20 cellular contexts compared by ENCODE assay signal in genomic region chr3:146047485-146047884, GRCh38.
DNase-seq lines count a peak whose midpoint lies in the region; ATAC-seq, FAIRE-seq and TF ChIP-seq lines count a peak whose summit lies in the region.
"Had no signal": no experiment of that assay in that cellular context is flagged by ENCODE, and none has a peak within 500 bp of the region (broad histone marks: within the 10 kb centered on the region; RNA-seq: fewer than 3 reads in every experiment).

No MANE protein-coding gene starts in this region.

- H2BK15ac ChIP-seq in IMR-90 (ENCODE audit: low read depth, low read length): no peak overlapping the region

- POLR2A ChIA-PET in HepG2 (lab: Yijun Ruan, JAX): no interaction called here
- POLR2A ChIA-PET in IMR-90 (lab: Charles Lee; ENCODE audit: unreplicated experiment): no interaction called here

- no peak overlapping the region for H3K9ac ChIP-seq in HepG2 (ENCODE audit: insufficient read depth, low read depth, low read length)
- no peak overlapping the region for H3K9ac ChIP-seq in IMR-90 (ENCODE audit: low read depth, low read length)
- H3K9ac ChIP-seq: BLaER1 had no signal

- no peaks in the 10 kb centered on the region for H3K79me1 ChIP-seq in IMR-90 (ENCODE audit: low read depth in 1 of 2, low read length in 2 of 2)

- 43% methylated on average over 1 of the region's 1 CpG for WGBS in HepG2 (ENCODE audit: low lambda C conversion rate)
- 81% methylated on average over 1 of the region's 1 CpG for WGBS in right lobe of liver (ENCODE audit: insufficient coverage, low coverage, low lambda C conversion rate, missing lambda C conversion rate)
- no CpG with 5 or more reads among the region's 1 CpG for WGBS in IMR-90 (ENCODE audit: extremely low coverage in 2 of 2, insufficient read length in 1 of 2), 2 experiments

- CTCF ChIA-PET in HepG2 (lab: Yijun Ruan, JAX; ENCODE audit: low intra/inter-chr PET ratio, low total read pairs): no interaction called here
- CTCF ChIA-PET in IMR-90 (lab: Yijun Ruan, JAX): no interaction called here

- TF ChIP-seq POLR2A in HepG2 (IDR thresholded peaks at IDR 0.05; ENCODE audit: insufficient read depth in 1 of 2, low read depth in 2 of 2, low read length in 2 of 2) (no peak), right lobe of liver (IDR thresholded peaks at IDR 0.05) (no peak), IMR-90 (IDR thresholded peaks at IDR 0.05; ENCODE audit: low read depth, low read length) (no peak)

- H3K27me3 ChIP-seq in HepG2 (ENCODE audit: control insufficient read depth in 1 of 2, insufficient read depth in 2 of 2, low read length in 2 of 2): no peaks in the 10 kb centered on the region
- no peaks in the 10 kb centered on the region for H3K27me3 ChIP-seq in right lobe of liver
- no peaks in the 10 kb centered on the region for H3K27me3 ChIP-seq in IMR-90 (ENCODE audit: control insufficient read depth, insufficient read depth, low read length)
- H3K27me3 ChIP-seq: BE2C, BLaER1 had no signal

- H3K56ac ChIP-seq in IMR-90 (ENCODE audit: extremely low read depth, insufficient read depth, low read length): no peak overlapping the region

- FAIRE-seq in HepG2 (lab: Jason Lieb, UNC): no peak
- FAIRE-seq: D721Med, G401.6, GM12891, GM19239 had no signal

- no peak overlapping the region for H4K5ac ChIP-seq in IMR-90 (ENCODE audit: low read depth, low read length)

- no peaks in the 10 kb centered on the region for H3K9me1 ChIP-seq in IMR-90 (ENCODE audit: insufficient read depth, low read length)

- no peak overlapping the region for H3K18ac ChIP-seq in IMR-90 (ENCODE audit: low read depth, low read length)

- H3K4me3 ChIP-seq in HepG2 (replicated peaks in 1 of 3; ENCODE audit: insufficient read depth in 1 of 3, low read depth in 2 of 3, low read length in 3 of 3): no peak overlapping the region
- H3K4me3 ChIP-seq in right lobe of liver: no peak overlapping the region
- no peak overlapping the region for H3K4me3 ChIP-seq in IMR-90 (ENCODE audit: insufficient read depth, low read depth, low read length)
- H3K4me3 ChIP-seq: BLaER1 had no signal

- H2AK9ac ChIP-seq in IMR-90 (replicated peaks; ENCODE audit: low read depth, low read length, poor library complexity): no peak overlapping the region

- in situ Hi-C loops in HepG2 (cut with HindIII; ENCODE audit: extremely low pct_ligation_motif_present, low pct_unique_long_range_greater_than_20kb) (no loop called here), IMR-90 (cut with MboI; ENCODE audit: low sequenced_read_pairs) (no loop called here)

- no peak overlapping the region for H3K23ac ChIP-seq in IMR-90 (ENCODE audit: low read depth, low read length)

- H2BK5ac ChIP-seq in IMR-90 (ENCODE audit: low read depth, low read length, poor library complexity, severe bottlenecking): no peak overlapping the region

- no peak overlapping the region for H2BK120ac ChIP-seq in IMR-90 (ENCODE audit: low read depth, low read length)

- H2BK20ac ChIP-seq in IMR-90 (ENCODE audit: low read depth, low read length): no peak overlapping the region

- H3K4me1 ChIP-seq in HepG2 (ENCODE audit: insufficient read depth, low read length) (peaks cover 12% of the 10 kb centered on the region), right lobe of liver (peaks cover 0 to 6% (median 0%) of the 10 kb centered on the region in 4 donors), IMR-90 (ENCODE audit: control insufficient read depth, insufficient read depth, low read length) (no peaks in the 10 kb centered on the region)
- H3K4me1 ChIP-seq: BE2C, BLaER1, Caco-2 had no signal

- TF ChIP-seq RAD21 in HepG2 (CRISPR knock-in tag; IDR thresholded peaks at IDR 0.05): no peak
- no peak for TF ChIP-seq RAD21 in IMR-90 (IDR thresholded peaks at IDR 0.05; ENCODE audit: low read length)

- no peaks in the 10 kb centered on the region for H3K79me2 ChIP-seq in HepG2 (ENCODE audit: insufficient read depth, low read length)

- ATAC-seq in HepG2 (no peak), right lobe of liver (no peak), IMR-90 (ENCODE audit: low read depth) (no peak), GM19328 (IDR thresholded peaks at IDR 0.05; ENCODE audit: unreplicated experiment) (no peak)
- ATAC-seq: CD8-positive, alpha-beta T cell had no signal

- H3K14ac ChIP-seq in IMR-90 (replicated peaks; ENCODE audit: low read depth, low read length): no peak overlapping the region

- intact Hi-C loops in HepG2 (cut with micrococcal nuclease; ENCODE audit: unreplicated experiment) (no loop called here), right lobe of liver (cut with DNase I) (no loop called here), IMR-90 (cut with micrococcal nuclease) (no loop called here)

- H3K27ac ChIP-seq in HepG2 (ENCODE audit: extremely low read length, insufficient read depth, low read length): no peak overlapping the region
- H3K27ac ChIP-seq in right lobe of liver: no peak overlapping the region
- H3K27ac ChIP-seq in IMR-90 (ENCODE audit: insufficient read depth, low read length): no peak overlapping the region
- no peak overlapping the region for H3K27ac ChIP-seq in caudate nucleus (ENCODE audit: low read depth, low read length)
- H3K27ac ChIP-seq: 22Rv1, BLaER1 had no signal

- H4K8ac ChIP-seq in IMR-90 (ENCODE audit: low read depth in 2 of 2, low read length in 2 of 2): no peak overlapping the region

- dilution Hi-C loops in IMR-90 (cut with HindIII; ENCODE audit: low sequenced_read_pairs, unreplicated experiment): no loop called here

- no peak overlapping the region for H2AK5ac ChIP-seq in IMR-90 (ENCODE audit: low read depth, low read length)

- no peak overlapping the region for H3K4ac ChIP-seq in IMR-90 (ENCODE audit: low read depth, low read length)

- no TSS peak for BruUV-seq in HepG2 (replicated peaks; lab: Mats Ljungman, UMichigan)
- BruUV-seq in IMR-90 (replicated peaks; lab: Mats Ljungman, UMichigan): no TSS peak

- H4K20me1 ChIP-seq in HepG2 (ENCODE audit: insufficient read depth, low read length) (no peaks in the 10 kb centered on the region), IMR-90 (ENCODE audit: insufficient read depth, low read length) (no peaks in the 10 kb centered on the region)
- H4K20me1 ChIP-seq: BLaER1 had no signal

- TF ChIP-seq EP300 in HepG2 (IDR thresholded peaks at IDR 0.05; ENCODE audit: low read depth in 2 of 2, low read length in 2 of 2) (no peak), HepG2 (CRISPR knock-in tag; IDR thresholded peaks at IDR 0.05; ENCODE audit: borderline replicate concordance) (no peak)

- TF ChIP-seq CTCF in HepG2 (CRISPR knock-in tag; IDR thresholded peaks at IDR 0.05) (no peak), right lobe of liver (IDR thresholded peaks at IDR 0.05) (no peak), IMR-90 (conservative IDR thresholded peaks at IDR 0.05; ENCODE audit: low read depth, low read length) (no peak)

- H2AFZ ChIP-seq in HepG2 (ENCODE audit: low read length): no peak overlapping the region
- H2AFZ ChIP-seq in IMR-90 (replicated peaks; ENCODE audit: low read length, poor library complexity): no peak overlapping the region

- DNase-seq in HepG2 (ENCODE audit: low spot score): no peak
- no peak for DNase-seq in right lobe of liver
- no peak for DNase-seq in IMR-90
- no peak for DNase-seq in caudate nucleus (lab: John Stamatoyannopoulos, UW)
- DNase-seq: ACHN; BE2C; C1 segment of cervical spinal cord; Caco-2; Calu3; CD4-positive, alpha-beta T cell; CD8-positive, alpha-beta T cell; DMS79 treated with DMSO at 0.1 percent for 48 hours; GF-D8 had no signal

- H3K9me3 ChIP-seq in HepG2 (ENCODE audit: low read length) (no peaks in the 10 kb centered on the region), right lobe of liver (no peaks in the 10 kb centered on the region), IMR-90 (ENCODE audit: control insufficient read depth, insufficient read depth, low read length) (no peaks in the 10 kb centered on the region)
- H3K9me3 ChIP-seq: BE2C, BLaER1, Caco-2 had no signal

- H3K36me3 ChIP-seq in HepG2 (replicated peaks in 1 of 2; ENCODE audit: control insufficient read depth in 1 of 2, insufficient read depth in 2 of 2, low read length in 2 of 2) (no peaks in the 10 kb centered on the region), right lobe of liver (no peaks in the 10 kb centered on the region), IMR-90 (ENCODE audit: control insufficient read depth, insufficient read depth, low read length) (no peaks in the 10 kb centered on the region)
- H3K36me3 ChIP-seq: BE2C, BLaER1 had no signal

- H4K91ac ChIP-seq in IMR-90 (ENCODE audit: insufficient read depth, low read depth, low read length): no peak overlapping the region

- no peak overlapping the region for H3K4me2 ChIP-seq in HepG2 (ENCODE audit: low read depth, low read length)
- H3K4me2 ChIP-seq in IMR-90 (ENCODE audit: low read depth, low read length): no peak overlapping the region
- H3K4me2 ChIP-seq: BLaER1 had no signal

TF ChIP-seq in HepG2, 621 proteins besides CTCF, POLR2A, EP300 and RAD21:
- peak; percentile 40 to 69; a peak in 3 of 4 replicates for TF ChIP-seq MAFK (conservative IDR thresholded peaks at IDR 0.05 in 1 of 2, IDR thresholded peaks at IDR 0.05 in 1 of 2; ENCODE audit: low read length in 2 of 2)
- no peak for TF ChIP-seq RBM22 (optimal IDR thresholded peaks at IDR 0.05; ENCODE audit: low read length)

TF ChIP-seq in IMR-90, 13 proteins besides CTCF, POLR2A, EP300 and RAD21:
- TF ChIP-seq MAFK (IDR thresholded peaks at IDR 0.05; ENCODE audit: low read depth, low read length): peak; percentile 50; the same call in 1 of the 2 replicates
- no peak for TF ChIP-seq CEBPB (IDR thresholded peaks at IDR 0.05; ENCODE audit: low read depth, low read length)
